Comparison of ENCODE assay signal across 26 cellular contexts in the genomic region with DNA sequence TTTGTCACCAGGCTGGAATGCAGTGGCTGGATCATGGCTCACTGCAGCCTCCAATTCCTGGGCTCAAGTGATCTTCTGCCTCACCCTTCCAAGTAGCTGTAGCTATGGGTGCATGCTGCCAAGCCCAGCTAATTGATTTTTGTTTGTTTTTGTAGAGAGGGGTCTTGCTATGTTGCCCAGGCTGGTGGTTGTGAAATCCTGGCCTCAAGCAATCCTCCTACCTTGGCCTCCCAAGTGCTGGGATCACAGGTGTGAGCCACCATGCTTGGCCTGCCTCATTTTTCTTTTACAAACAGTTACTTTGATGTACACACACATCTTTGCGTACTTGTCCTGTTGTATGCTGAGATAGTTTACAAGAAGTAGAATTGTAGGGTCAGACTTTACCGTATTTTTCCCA.
DNase-seq lines count a peak whose midpoint lies in the region; ATAC-seq and TF ChIP-seq lines count a peak whose summit lies in the region.
"Had no signal": no experiment of that assay in that cellular context is flagged by ENCODE, and none has a peak within 500 bp of the region (broad histone marks: within the 10 kb centered on the region; RNA-seq: fewer than 3 reads in every experiment).

No MANE protein-coding gene starts in this region.

- H3K27ac Mint-ChIP-seq in stimulated activated naive CD8-positive, alpha-beta T cell treated with anti-CD3 and anti-CD28 coated beads, Interleukin-15, Interleukin-2, amounts not matched to agents 100 ng/mL and 50 ng/mL, for 24 hours: peak overlapping the region; percentile 49
- peak overlapping the region; percentile 67 for H3K27ac Mint-ChIP-seq in central memory CD8-positive, alpha-beta T cell (ENCODE audit: low read depth)
- H3K27ac Mint-ChIP-seq: T-helper 2 cell treated with Interferon-gamma antibody and Interleukin-4, amounts not matched to agents 5 μg/mL and 100 μg/mL, for 36 hours had no signal

- no peak overlapping the region for H3K4me2 ChIP-seq in KMS-11

- peaks cover 56% of the 10 kb centered on the region for H3K4me1 Mint-ChIP-seq in stimulated activated naive CD8-positive, alpha-beta T cell treated with anti-CD3 and anti-CD28 coated beads, Interleukin-15, Interleukin-2, amounts not matched to agents 100 ng/mL and 50 ng/mL, for 24 hours (ENCODE audit: low read depth)
- peaks cover 38% of the 10 kb centered on the region for H3K4me1 Mint-ChIP-seq in central memory CD8-positive, alpha-beta T cell

- H3K9me3 Mint-ChIP-seq in stimulated activated naive CD8-positive, alpha-beta T cell treated with anti-CD3 and anti-CD28 coated beads, Interleukin-15, Interleukin-2, amounts not matched to agents 100 ng/mL and 50 ng/mL, for 24 hours: no peaks in the 10 kb centered on the region
- no peaks in the 10 kb centered on the region for H3K9me3 Mint-ChIP-seq in central memory CD8-positive, alpha-beta T cell
- H3K9me3 Mint-ChIP-seq: T-helper 2 cell treated with Interferon-gamma antibody and Interleukin-4, amounts not matched to agents 5 μg/mL and 100 μg/mL, for 36 hours had no signal

- DNase-seq in stimulated activated naive CD8-positive, alpha-beta T cell treated with anti-CD3 and anti-CD28 coated beads, Interleukin-15, Interleukin-2, amounts not matched to agents 100 U/mL and 50 U/mL, for 24 hours: no peak
- DNase-seq in central memory CD8-positive, alpha-beta T cell (ENCODE audit: low spot score in 2 of 2): no peak
- DNase-seq in NCI-H2107 (lab: John Stamatoyannopoulos, UW) (no peak), NCI-H345 treated with DMSO at 0.1 percent for 48 hours (lab: John Stamatoyannopoulos, UW; ENCODE audit: unreplicated experiment) (no peak)
- DNase-seq: activated naive CD4-positive, alpha-beta T cell; amygdala; C1 segment of cervical spinal cord; effector CD4-positive, alpha-beta T cell; naive thymus-derived CD4-positive, alpha-beta T cell; NCI-H510A; PC-3; spleen; stimulated activated CD4-positive, alpha-beta T cell treated with anti-CD3 and anti-CD28 coated beads, Interleukin-2, amount 100 ng/mL, for 48 hours; substantia nigra; upper lobe of right lung had no signal

- no peak overlapping the region for H3K9ac ChIP-seq in KMS-11
- H3K9ac ChIP-seq: parathyroid adenoma had no signal

- H2AFZ ChIP-seq in KMS-11 (ENCODE audit: low read depth): no peak overlapping the region
- H2AFZ ChIP-seq: parathyroid adenoma had no signal

- H3K4me3 ChIP-seq in KMS-11 (IDR thresholded peaks at IDR 0.05; ENCODE audit: insufficient read depth, low read depth, low read length): no peak overlapping the region
- H3K4me3 ChIP-seq: breast epithelium, right atrium auricular region, spleen, upper lobe of right lung had no signal

- no peak for ATAC-seq in stimulated activated naive CD8-positive, alpha-beta T cell treated with anti-CD3 and anti-CD28 coated beads, Interleukin-15, Interleukin-2, amounts not matched to agents 100 U/mL and 50 U/mL, for 24 hours
- no peak for ATAC-seq in central memory CD8-positive, alpha-beta T cell (replicated peaks; ENCODE audit: extremely low read depth, poor library complexity, severe bottlenecking)
- ATAC-seq in HG03095 (IDR thresholded peaks at IDR 0.05; ENCODE audit: unreplicated experiment): no peak
- ATAC-seq: HCT116; naive thymus-derived CD4-positive, alpha-beta T cell; PC-3; Right ventricle myocardium inferior; upper lobe of right lung had no signal

- no peaks in the 10 kb centered on the region for H4K20me1 ChIP-seq in KMS-11 (ENCODE audit: insufficient read depth)

- H3K4me1 ChIP-seq in KMS-11 (ENCODE audit: low read depth, poor library complexity, severe bottlenecking): peaks cover 88% of the 10 kb centered on the region
- H3K4me1 ChIP-seq: breast epithelium, parathyroid adenoma had no signal

- H3K27ac ChIP-seq in KMS-11: peak overlapping the region; percentile 7; the same call in 1 of the 2 replicates
- H3K27ac ChIP-seq: breast epithelium, epithelial cell of prostate, HL-60, parathyroid adenoma, right atrium auricular region, spleen, upper lobe of right lung had no signal

- H3K36me3 Mint-ChIP-seq in stimulated activated naive CD8-positive, alpha-beta T cell treated with anti-CD3 and anti-CD28 coated beads, Interleukin-15, Interleukin-2, amounts not matched to agents 100 ng/mL and 50 ng/mL, for 24 hours (ENCODE audit: low read depth): peaks cover 85% of the 10 kb centered on the region
- H3K36me3 Mint-ChIP-seq in central memory CD8-positive, alpha-beta T cell (ENCODE audit: insufficient read depth): peaks cover 48% of the 10 kb centered on the region

- H3K27me3 Mint-ChIP-seq in stimulated activated naive CD8-positive, alpha-beta T cell treated with anti-CD3 and anti-CD28 coated beads, Interleukin-15, Interleukin-2, amounts not matched to agents 100 ng/mL and 50 ng/mL, for 24 hours: no peaks in the 10 kb centered on the region
- no peaks in the 10 kb centered on the region for H3K27me3 Mint-ChIP-seq in central memory CD8-positive, alpha-beta T cell
- H3K27me3 Mint-ChIP-seq: naive thymus-derived CD4-positive, alpha-beta T cell had no signal

- no peak for TF ChIP-seq CTCF in KMS-11 (conservative IDR thresholded peaks at IDR 0.05; ENCODE audit: low read depth, low read length)

- H3K36me3 ChIP-seq in KMS-11 (ENCODE audit: insufficient read depth): peaks cover 41% of the 10 kb centered on the region
- H3K36me3 ChIP-seq: breast epithelium had no signal

- H3K4me3 Mint-ChIP-seq in stimulated activated naive CD8-positive, alpha-beta T cell treated with anti-CD3 and anti-CD28 coated beads, Interleukin-15, Interleukin-2, amounts not matched to agents 100 ng/mL and 50 ng/mL, for 24 hours: no peak overlapping the region
- no peak overlapping the region for H3K4me3 Mint-ChIP-seq in central memory CD8-positive, alpha-beta T cell
- H3K4me3 Mint-ChIP-seq: T-helper 2 cell treated with Interferon-gamma antibody and Interleukin-4, amounts not matched to agents 5 μg/mL and 100 μg/mL, for 36 hours had no signal

- H3K27me3 ChIP-seq in KMS-11 (ENCODE audit: insufficient read depth, low read depth): no peaks in the 10 kb centered on the region
- H3K27me3 ChIP-seq: breast epithelium, right atrium auricular region, spleen, upper lobe of right lung had no signal

- H3K79me2 ChIP-seq in KMS-11 (ENCODE audit: insufficient read depth, low read depth): peaks cover 97% of the 10 kb centered on the region
